ENCODE assay signal across 1 cellular context in the genomic region with DNA sequence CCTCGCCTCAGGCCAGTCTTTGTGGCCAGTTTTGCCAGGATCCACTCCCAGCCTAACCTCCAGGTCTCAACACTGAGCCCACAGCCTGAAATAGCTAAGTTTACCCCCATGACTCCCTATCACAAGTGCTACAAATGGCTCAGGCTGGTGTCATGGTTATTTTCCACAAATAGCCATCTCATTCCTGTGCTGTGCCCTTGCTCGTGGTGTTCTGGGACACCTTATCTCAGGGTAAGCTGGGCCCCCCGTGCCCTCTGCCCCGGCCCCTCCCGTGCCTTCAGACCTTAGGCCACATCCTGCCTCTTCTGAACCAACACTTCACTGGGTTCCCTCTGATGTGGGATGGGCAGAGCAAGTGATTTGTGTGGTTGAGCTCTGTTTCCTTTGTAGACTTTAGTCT.
TF ChIP-seq lines count a peak whose summit lies in the region.

No MANE protein-coding gene starts in this region.

TF ChIP-seq in SK-N-SH treated with all-trans-retinoic acid at 6 μM for 48 hours, 23 proteins besides CTCF, POLR2A, EP300 and RAD21:
- TF ChIP-seq, protein P1, sequence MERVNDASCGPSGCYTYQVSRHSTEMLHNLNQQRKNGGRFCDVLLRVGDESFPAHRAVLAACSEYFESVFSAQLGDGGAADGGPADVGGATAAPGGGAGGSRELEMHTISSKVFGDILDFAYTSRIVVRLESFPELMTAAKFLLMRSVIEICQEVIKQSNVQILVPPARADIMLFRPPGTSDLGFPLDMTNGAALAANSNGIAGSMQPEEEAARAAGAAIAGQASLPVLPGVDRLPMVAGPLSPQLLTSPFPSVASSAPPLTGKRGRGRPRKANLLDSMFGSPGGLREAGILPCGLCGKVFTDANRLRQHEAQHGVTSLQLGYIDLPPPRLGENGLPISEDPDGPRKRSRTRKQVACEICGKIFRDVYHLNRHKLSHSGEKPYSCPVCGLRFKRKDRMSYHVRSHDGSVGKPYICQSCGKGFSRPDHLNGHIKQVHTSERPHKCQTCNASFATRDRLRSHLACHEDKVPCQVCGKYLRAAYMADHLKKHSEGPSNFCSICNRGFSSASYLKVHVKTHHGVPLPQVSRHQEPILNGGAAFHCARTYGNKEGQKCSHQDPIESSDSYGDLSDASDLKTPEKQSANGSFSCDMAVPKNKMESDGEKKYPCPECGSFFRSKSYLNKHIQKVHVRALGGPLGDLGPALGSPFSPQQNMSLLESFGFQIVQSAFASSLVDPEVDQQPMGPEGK (CRISPR knock-in tag; IDR thresholded peaks at IDR 0.05; ENCODE audit: borderline replicate concordance), result no peak
- no peak for TF ChIP-seq RARB (CRISPR knock-in tag; IDR thresholded peaks at IDR 0.05)
- TF ChIP-seq, protein P2, sequence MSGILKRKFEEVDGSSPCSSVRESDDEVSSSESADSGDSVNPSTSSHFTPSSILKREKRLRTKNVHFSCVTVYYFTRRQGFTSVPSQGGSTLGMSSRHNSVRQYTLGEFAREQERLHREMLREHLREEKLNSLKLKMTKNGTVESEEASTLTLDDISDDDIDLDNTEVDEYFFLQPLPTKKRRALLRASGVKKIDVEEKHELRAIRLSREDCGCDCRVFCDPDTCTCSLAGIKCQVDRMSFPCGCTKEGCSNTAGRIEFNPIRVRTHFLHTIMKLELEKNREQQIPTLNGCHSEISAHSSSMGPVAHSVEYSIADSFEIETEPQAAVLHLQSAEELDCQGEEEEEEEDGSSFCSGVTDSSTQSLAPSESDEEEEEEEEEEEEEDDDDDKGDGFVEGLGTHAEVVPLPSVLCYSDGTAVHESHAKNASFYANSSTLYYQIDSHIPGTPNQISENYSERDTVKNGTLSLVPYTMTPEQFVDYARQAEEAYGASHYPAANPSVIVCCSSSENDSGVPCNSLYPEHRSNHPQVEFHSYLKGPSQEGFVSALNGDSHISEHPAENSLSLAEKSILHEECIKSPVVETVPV (CRISPR knock-in tag; IDR thresholded peaks at IDR 0.05), result no peak
- TF ChIP-seq ZNF70 (CRISPR knock-in tag; IDR thresholded peaks at IDR 0.05), result no peak
- no peak for TF ChIP-seq ZNF8 (CRISPR knock-in tag; IDR thresholded peaks at IDR 0.05)
- TF ChIP-seq BACH2 (CRISPR knock-in tag; IDR thresholded peaks at IDR 0.05; ENCODE audit: borderline replicate concordance), result no peak
- no peak for TF ChIP-seq TOX (CRISPR knock-in tag; IDR thresholded peaks at IDR 0.05; ENCODE audit: borderline replicate concordance)
- TF ChIP-seq CSDC2 (CRISPR knock-in tag; IDR thresholded peaks at IDR 0.05), result no peak
- TF ChIP-seq ESRRG (CRISPR knock-in tag; IDR thresholded peaks at IDR 0.05), result no peak
- TF ChIP-seq OSR1 (CRISPR knock-in tag; IDR thresholded peaks at IDR 0.05), result no peak
- TF ChIP-seq ISL1 (CRISPR knock-in tag; IDR thresholded peaks at IDR 0.05), result no peak
- no peak for TF ChIP-seq PPARA (CRISPR knock-in tag; IDR thresholded peaks at IDR 0.05; ENCODE audit: borderline replicate concordance)
- TF ChIP-seq SNAI2 (CRISPR knock-in tag; IDR thresholded peaks at IDR 0.05), result no peak
- TF ChIP-seq, protein P3, sequence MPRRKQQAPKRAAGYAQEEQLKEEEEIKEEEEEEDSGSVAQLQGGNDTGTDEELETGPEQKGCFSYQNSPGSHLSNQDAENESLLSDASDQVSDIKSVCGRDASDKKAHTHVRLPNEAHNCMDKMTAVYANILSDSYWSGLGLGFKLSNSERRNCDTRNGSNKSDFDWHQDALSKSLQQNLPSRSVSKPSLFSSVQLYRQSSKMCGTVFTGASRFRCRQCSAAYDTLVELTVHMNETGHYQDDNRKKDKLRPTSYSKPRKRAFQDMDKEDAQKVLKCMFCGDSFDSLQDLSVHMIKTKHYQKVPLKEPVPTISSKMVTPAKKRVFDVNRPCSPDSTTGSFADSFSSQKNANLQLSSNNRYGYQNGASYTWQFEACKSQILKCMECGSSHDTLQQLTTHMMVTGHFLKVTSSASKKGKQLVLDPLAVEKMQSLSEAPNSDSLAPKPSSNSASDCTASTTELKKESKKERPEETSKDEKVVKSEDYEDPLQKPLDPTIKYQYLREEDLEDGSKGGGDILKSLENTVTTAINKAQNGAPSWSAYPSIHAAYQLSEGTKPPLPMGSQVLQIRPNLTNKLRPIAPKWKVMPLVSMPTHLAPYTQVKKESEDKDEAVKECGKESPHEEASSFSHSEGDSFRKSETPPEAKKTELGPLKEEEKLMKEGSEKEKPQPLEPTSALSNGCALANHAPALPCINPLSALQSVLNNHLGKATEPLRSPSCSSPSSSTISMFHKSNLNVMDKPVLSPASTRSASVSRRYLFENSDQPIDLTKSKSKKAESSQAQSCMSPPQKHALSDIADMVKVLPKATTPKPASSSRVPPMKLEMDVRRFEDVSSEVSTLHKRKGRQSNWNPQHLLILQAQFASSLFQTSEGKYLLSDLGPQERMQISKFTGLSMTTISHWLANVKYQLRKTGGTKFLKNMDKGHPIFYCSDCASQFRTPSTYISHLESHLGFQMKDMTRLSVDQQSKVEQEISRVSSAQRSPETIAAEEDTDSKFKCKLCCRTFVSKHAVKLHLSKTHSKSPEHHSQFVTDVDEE (CRISPR knock-in tag; IDR thresholded peaks at IDR 0.05), result no peak
- TF ChIP-seq GLIS3 (CRISPR knock-in tag; IDR thresholded peaks at IDR 0.05), result no peak
- TF ChIP-seq ARNTL (CRISPR knock-in tag; IDR thresholded peaks at IDR 0.05; ENCODE audit: borderline replicate concordance, low read depth), result no peak
- no peak for TF ChIP-seq ZC3H10 (CRISPR knock-in tag; IDR thresholded peaks at IDR 0.05)
- TF ChIP-seq, protein P4, sequence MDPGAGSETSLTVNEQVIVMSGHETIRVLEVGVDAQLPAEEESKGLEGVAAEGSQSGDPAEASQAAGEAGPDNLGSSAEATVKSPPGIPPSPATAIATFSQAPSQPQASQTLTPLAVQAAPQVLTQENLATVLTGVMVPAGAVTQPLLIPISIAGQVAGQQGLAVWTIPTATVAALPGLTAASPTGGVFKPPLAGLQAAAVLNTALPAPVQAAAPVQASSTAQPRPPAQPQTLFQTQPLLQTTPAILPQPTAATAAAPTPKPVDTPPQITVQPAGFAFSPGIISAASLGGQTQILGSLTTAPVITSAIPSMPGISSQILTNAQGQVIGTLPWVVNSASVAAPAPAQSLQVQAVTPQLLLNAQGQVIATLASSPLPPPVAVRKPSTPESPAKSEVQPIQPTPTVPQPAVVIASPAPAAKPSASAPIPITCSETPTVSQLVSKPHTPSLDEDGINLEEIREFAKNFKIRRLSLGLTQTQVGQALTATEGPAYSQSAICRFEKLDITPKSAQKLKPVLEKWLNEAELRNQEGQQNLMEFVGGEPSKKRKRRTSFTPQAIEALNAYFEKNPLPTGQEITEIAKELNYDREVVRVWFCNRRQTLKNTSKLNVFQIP (CRISPR knock-in tag; IDR thresholded peaks at IDR 0.05; ENCODE audit: borderline replicate concordance, low read depth), result no peak
TF ChIP-seq in SK-N-SH treated with all-trans-retinoic acid at 6 μM for 48 hours: peak in this region for 0.
